Comparison of ENCODE assay signal across 8 cellular contexts in the genomic region with DNA sequence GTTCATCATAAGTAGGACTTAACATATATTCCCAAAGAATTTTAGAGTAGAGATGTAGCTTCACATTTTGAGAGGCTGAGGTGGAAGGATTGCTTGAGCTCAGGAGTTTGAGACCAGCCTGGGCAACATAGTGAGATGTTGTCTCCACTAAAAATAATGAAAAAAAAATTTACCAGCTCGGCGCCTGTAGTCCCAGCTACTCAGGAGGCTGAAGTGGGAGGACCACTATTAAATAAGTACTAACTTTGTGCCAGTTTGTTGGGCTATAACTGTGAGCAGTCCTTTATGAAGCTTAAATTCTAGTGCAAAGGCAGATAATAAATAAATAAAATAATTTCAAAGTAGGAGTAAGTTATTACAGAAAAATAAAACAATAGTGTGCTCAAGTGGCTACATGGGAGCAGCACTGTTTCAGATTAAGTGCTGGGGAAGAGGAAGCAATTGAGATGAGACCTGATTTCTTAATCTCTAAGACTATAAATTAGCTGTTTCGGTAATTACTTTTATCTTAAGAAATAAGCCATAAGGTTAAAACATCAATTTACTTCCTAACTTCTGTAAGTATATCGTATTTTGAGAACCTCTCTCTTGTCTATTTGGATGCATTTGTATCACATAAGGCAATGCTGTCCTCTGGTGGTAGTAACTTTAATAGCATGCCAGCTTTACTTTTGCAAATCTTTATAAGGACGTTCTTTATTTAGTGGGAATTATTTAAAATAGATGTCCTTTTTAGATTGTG.
DNase-seq lines count a peak whose midpoint lies in the region; ATAC-seq, FAIRE-seq and TF ChIP-seq lines count a peak whose summit lies in the region.

No MANE protein-coding gene starts in this region.

- CTCF ChIA-PET in CD4-positive, alpha-beta T cell (lab: Charles Lee) = interaction anchor here (0.6 to 2.3 kb wide), 16 partner anchors 10 to 907 kb away, joined by 3 to 28 read pairs (median 4); a partner anchor contains a TSS

- peaks cover 37% of the 10 kb centered on the region for H3K36me3 Mint-ChIP-seq in CD4-positive, alpha-beta T cell (ENCODE audit: low read depth)

- POLR2A ChIA-PET in CD4-positive, alpha-beta T cell (lab: Charles Lee) = interaction anchor here (1.4 to 2.1 kb wide), 3 partner anchors 187 to 192 kb away, joined by 3 to 23 read pairs (median 4); a partner anchor contains a TSS

- intact Hi-C loops in CD4-positive, alpha-beta T cell (cut with DNase I, micrococcal nuclease) = loop anchor here (2.0 to 10.0 kb wide), 6 partner anchors 188 to 1109 kb away; a partner anchor contains a TSS
- intact Hi-C loops in left ventricle myocardium inferior (cut with micrococcal nuclease) = loop anchor here (5.0 kb wide), 1 partner anchor 189 kb away; a partner anchor contains a TSS
- intact Hi-C loops in sciatic nerve (cut with DNase I) = no loop called here

- H3K36me3 ChIP-seq in left ventricle myocardium inferior = peaks cover 16% of the 10 kb centered on the region

- no peaks in the 10 kb centered on the region for H3K4me1 Mint-ChIP-seq in CD4-positive, alpha-beta T cell (ENCODE audit: low read depth)

- no peak overlapping the region for H3K27ac ChIP-seq in CD4-positive, alpha-beta T cell (ENCODE audit: low read depth, low read length)
- no peak overlapping the region for H3K27ac ChIP-seq in left ventricle myocardium inferior (replicated peaks)

- no peaks in the 10 kb centered on the region for H3K27me3 Mint-ChIP-seq in CD4-positive, alpha-beta T cell

- TF ChIP-seq CTCF in CD4-positive, alpha-beta T cell (IDR thresholded peaks at IDR 0.05) = peak; percentile 96
- TF ChIP-seq CTCF in left ventricle myocardium inferior (IDR thresholded peaks at IDR 0.05; ENCODE audit: borderline replicate concordance) = peak; percentile 99

- H3K4me3 ChIP-seq in left ventricle myocardium inferior = no peak overlapping the region

- peaks cover 3% of the 10 kb centered on the region for H3K4me1 ChIP-seq in left ventricle myocardium inferior

- H3K27me3 ChIP-seq in CD4-positive, alpha-beta T cell (ENCODE audit: control insufficient read depth, insufficient read depth, low read length) = no peaks in the 10 kb centered on the region
- no peaks in the 10 kb centered on the region for H3K27me3 ChIP-seq in left ventricle myocardium inferior (ENCODE audit: low read depth)

- DNase-seq in CD4-positive, alpha-beta T cell = peak in 1 of 10 experiments; percentile 3
- DNase-seq in GM12892 (ENCODE audit: insufficient read length) (no peak), NCI-H2196 (lab: John Stamatoyannopoulos, UW; ENCODE audit: unreplicated experiment) (peak; percentile 56), amniotic epithelial cell (ENCODE audit: low read depth) (peak; percentile 72), left ventricle myocardium inferior (no peak), sciatic nerve (ENCODE audit: low spot score) (no peak), cortex of kidney (lab: John Stamatoyannopoulos, UW) (no peak)

- no peaks in the 10 kb centered on the region for H3K9me3 Mint-ChIP-seq in CD4-positive, alpha-beta T cell

- H3K4me3 Mint-ChIP-seq in CD4-positive, alpha-beta T cell = no peak overlapping the region

- peak overlapping the region; percentile 25 for H3K27ac Mint-ChIP-seq in CD4-positive, alpha-beta T cell

- peak; percentile 82 for ATAC-seq in CD4-positive, alpha-beta T cell (ENCODE audit: poor library complexity)
- peak; percentile 51 for ATAC-seq in HG03060 (IDR thresholded peaks at IDR 0.05; ENCODE audit: low read depth, unreplicated experiment)
- ATAC-seq in sciatic nerve = peak; percentile 73

- no peaks in the 10 kb centered on the region for H3K9me3 ChIP-seq in CD4-positive, alpha-beta T cell (ENCODE audit: control insufficient read depth, low read length)
- no peaks in the 10 kb centered on the region for H3K9me3 ChIP-seq in left ventricle myocardium inferior (replicated peaks)

- peak; percentile 84 for FAIRE-seq in GM12892 (lab: Jason Lieb, UNC)

- no peak for TF ChIP-seq POLR2A in GM12892 (IDR thresholded peaks at IDR 0.05; ENCODE audit: low read depth, low read length)

Comparison
In these comparisons a context has a peak if more than half of its experiments do, and no peak if none do; other contexts are left out.
1. DNase-seq: peak in NCI-H2196 (single experiment) and amniotic epithelial cell (single experiment); none in GM12892 (single experiment), left ventricle myocardium inferior (single experiment), sciatic nerve (single experiment) and cortex of kidney (single experiment).
2. Peak in every context shown above with its lines, with median percentiles within 50 percentile points of each other: ATAC-seq.